In the genomic region with DNA sequence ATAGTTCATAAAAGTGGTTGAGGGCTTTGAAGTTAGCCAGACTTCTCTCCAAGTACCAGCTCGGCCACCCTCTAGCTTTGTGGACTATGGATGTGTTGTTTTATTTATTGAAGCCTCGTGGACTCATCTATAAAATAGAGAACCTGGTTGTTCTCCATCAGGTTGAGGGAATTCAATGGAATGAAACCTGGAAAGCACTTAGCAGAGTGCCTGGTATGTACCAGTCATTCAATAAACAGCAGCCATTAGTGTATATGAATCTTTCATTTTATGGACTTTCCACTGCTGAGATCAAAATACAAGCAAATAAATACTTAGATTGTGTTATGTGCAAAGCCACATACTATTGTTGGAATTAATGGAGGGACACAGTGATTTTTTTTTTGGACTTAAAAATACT, we compare ENCODE assay signal across 25 cellular contexts.
"Had no signal": no experiment of that assay in that cellular context is flagged by ENCODE, and none has a peak within 500 bp of the region (broad histone marks: within the 10 kb centered on the region; RNA-seq: fewer than 3 reads in every experiment).

No MANE protein-coding gene starts in this region.

- H3K27me3 ChIP-seq: breast epithelium, spleen, tibial nerve had no signal

- ATAC-seq: activated CD4-positive, CD25-positive, alpha-beta regulatory T cell treated with anti-CD3 and anti-CD28 coated beads, Interleukin-2, amount 50 U/mL, for 24 hours; esophagus mucosa; left cardiac atrium; left ventricle myocardium superior; right cardiac atrium had no signal

- H3K27me3 Mint-ChIP-seq: activated T-cell treated with anti-CD3 and anti-CD28 coated beads, Interleukin-2, amount 50 U/mL, for 24 hours; dendritic cell treated with granulocyte-macrophage colony-stimulating factor and Interleukin-4, amounts not matched to agents 40 ng/mL and 50 ng/mL, for 4 days had no signal

- H3K4me3 Mint-ChIP-seq: activated T-cell treated with anti-CD3 and anti-CD28 coated beads, Interleukin-2, amount 50 U/mL, for 24 hours; dendritic cell treated with granulocyte-macrophage colony-stimulating factor and Interleukin-4, amounts not matched to agents 40 ng/mL and 50 ng/mL, for 4 days; endodermal cell; neural crest cell had no signal

- H3K4me3 ChIP-seq: breast epithelium, spleen, tibial nerve had no signal

- H3K9ac ChIP-seq: parathyroid adenoma had no signal

- H3K27ac Mint-ChIP-seq: activated T-cell treated with anti-CD3 and anti-CD28 coated beads, Interleukin-2, amount 50 U/mL, for 24 hours; dendritic cell treated with granulocyte-macrophage colony-stimulating factor and Interleukin-4, amounts not matched to agents 40 ng/mL and 50 ng/mL, for 4 days had no signal

- H3K9me3 ChIP-seq: breast epithelium, spleen, tibial nerve had no signal

- H3K36me3 ChIP-seq: breast epithelium, spleen, tibial nerve had no signal

- H3K79me2 ChIP-seq: parathyroid adenoma had no signal

- DNase-seq: activated CD4-positive, alpha-beta T cell treated with anti-CD3 and anti-CD28 coated beads for 48 hours; activated CD4-positive, alpha-beta T cell treated with anti-CD3 and anti-CD28 coated beads, Interleukin-2, amount 50 U/mL, for 48 hours; activated CD8-positive, alpha-beta memory T cell treated with anti-CD3 and anti-CD28 coated beads, Interleukin-2, amount 50 U/mL, for 4 hours; activated gamma-delta T cell; activated naive CD4-positive, alpha-beta T cell treated with anti-CD3 and anti-CD28 coated beads, Interleukin-2, amount 50 U/mL, for 16 hours; activated T-cell treated with anti-CD3 and anti-CD28 coated beads, Interleukin-2, amount 50 U/mL, for 24 hours; amniotic stem cell; central memory CD4-positive, alpha-beta T cell; endodermal cell; head of caudate nucleus; hippocampal formation; left cardiac atrium; left ventricle myocardium superior; nucleus accumbens; right cardiac atrium; spleen; stimulated activated naive CD4-positive, alpha-beta T cell had no signal

- H3K27ac ChIP-seq: breast epithelium, parathyroid adenoma, spleen, tibial nerve, VCaP had no signal

- H3K9me3 Mint-ChIP-seq: activated T-cell treated with anti-CD3 and anti-CD28 coated beads, Interleukin-2, amount 50 U/mL, for 24 hours; dendritic cell treated with granulocyte-macrophage colony-stimulating factor and Interleukin-4, amounts not matched to agents 40 ng/mL and 50 ng/mL, for 4 days; neural crest cell had no signal

- H2AFZ ChIP-seq: parathyroid adenoma had no signal

- H3K4me1 ChIP-seq: breast epithelium, parathyroid adenoma, spleen had no signal
